In genomic region chr2:212107989-212108388, GRCh38 we compare ENCODE assay signal across 27 cellular contexts.
A peak's percentile ranks its signal among the peaks of the same experiment; 100 is the strongest.
DNase-seq lines count a peak whose midpoint lies in the region; ATAC-seq, FAIRE-seq and TF ChIP-seq lines count a peak whose summit lies in the region.
"Had no signal": no experiment of that assay in that cellular context is flagged by ENCODE, and none has a peak within 500 bp of the region (broad histone marks: within the 10 kb centered on the region; RNA-seq: fewer than 3 reads in every experiment).

No MANE protein-coding gene starts in this region.

- no peak overlapping the region for H2AFZ ChIP-seq in astrocyte (ENCODE audit: low read depth, low read length)

- POLR2A ChIA-PET in activated CD4-positive, alpha-beta T cell treated with anti-CD3 and anti-CD28 coated beads for 36 hours (lab: Charles Lee), result no interaction called here

- no peaks in the 10 kb centered on the region for H4K20me1 ChIP-seq in astrocyte (ENCODE audit: insufficient read depth, low read length)
- H4K20me1 ChIP-seq: BLaER1 had no signal

- no peak overlapping the region for H3K4me2 ChIP-seq in astrocyte (ENCODE audit: low read length)
- H3K4me2 ChIP-seq: BLaER1 had no signal

- H3K27me3 ChIP-seq in astrocyte (ENCODE audit: insufficient read depth, low read length), result no peaks in the 10 kb centered on the region
- H3K27me3 ChIP-seq: BE2C, BLaER1 had no signal

- H3K9me3 ChIP-seq in astrocyte (ENCODE audit: insufficient read depth, low read depth, low read length), result no peaks in the 10 kb centered on the region
- H3K9me3 ChIP-seq: BE2C had no signal

- CTCF ChIA-PET in activated CD4-positive, alpha-beta T cell treated with anti-CD3 and anti-CD28 coated beads for 36 hours (lab: Charles Lee), result no interaction called here

- peaks cover 8% of the 10 kb centered on the region for H3K9me3 Mint-ChIP-seq in astrocyte (ENCODE audit: unreplicated experiment)
- H3K9me3 Mint-ChIP-seq in activated CD4-positive, alpha-beta T cell treated with anti-CD3 and anti-CD28 coated beads for 36 hours (ENCODE audit: low read depth), result peaks cover 9% of the 10 kb centered on the region

- H3K9ac ChIP-seq in astrocyte (ENCODE audit: low read length), result no peak overlapping the region
- H3K9ac ChIP-seq: BLaER1 had no signal

- no peaks in the 10 kb centered on the region for H3K36me3 Mint-ChIP-seq in astrocyte (ENCODE audit: low read depth, unreplicated experiment)
- H3K36me3 Mint-ChIP-seq in activated CD4-positive, alpha-beta T cell treated with anti-CD3 and anti-CD28 coated beads for 36 hours (ENCODE audit: low read depth), result no peaks in the 10 kb centered on the region
- H3K36me3 Mint-ChIP-seq: CD14-positive monocyte; CD4-positive, alpha-beta memory T cell; CD4-positive, CD25-positive, alpha-beta regulatory T cell; CD8-positive, alpha-beta memory T cell had no signal

- H3K4me1 Mint-ChIP-seq in astrocyte (ENCODE audit: low read depth, unreplicated experiment), result no peaks in the 10 kb centered on the region
- no peaks in the 10 kb centered on the region for H3K4me1 Mint-ChIP-seq in activated CD4-positive, alpha-beta T cell treated with anti-CD3 and anti-CD28 coated beads for 36 hours
- H3K4me1 Mint-ChIP-seq: CD14-positive monocyte; CD4-positive, alpha-beta memory T cell; CD4-positive, CD25-positive, alpha-beta regulatory T cell; CD8-positive, alpha-beta memory T cell had no signal

- H3K79me2 ChIP-seq in astrocyte (ENCODE audit: insufficient read depth, low read length), result no peaks in the 10 kb centered on the region

- no peaks in the 10 kb centered on the region for H3K36me3 ChIP-seq in astrocyte (ENCODE audit: insufficient read depth, low read length)
- H3K36me3 ChIP-seq: BE2C, BLaER1 had no signal

- no peak for ATAC-seq in activated CD4-positive, alpha-beta T cell treated with anti-CD3 and anti-CD28 coated beads for 36 hours

- H3K4me3 Mint-ChIP-seq in astrocyte (ENCODE audit: unreplicated experiment), result no peak overlapping the region
- no peak overlapping the region for H3K4me3 Mint-ChIP-seq in activated CD4-positive, alpha-beta T cell treated with anti-CD3 and anti-CD28 coated beads for 36 hours
- H3K4me3 Mint-ChIP-seq: CD14-positive monocyte; CD4-positive, alpha-beta memory T cell; CD4-positive, CD25-positive, alpha-beta regulatory T cell; CD8-positive, alpha-beta memory T cell had no signal

- no peak overlapping the region for H3K27ac ChIP-seq in astrocyte (ENCODE audit: low read depth, low read length)
- H3K27ac ChIP-seq: BLaER1 had no signal

- H3K27ac Mint-ChIP-seq in astrocyte (ENCODE audit: unreplicated experiment), result no peak overlapping the region
- no peak overlapping the region for H3K27ac Mint-ChIP-seq in activated CD4-positive, alpha-beta T cell treated with anti-CD3 and anti-CD28 coated beads for 36 hours
- H3K27ac Mint-ChIP-seq: CD14-positive monocyte; CD4-positive, alpha-beta memory T cell; CD4-positive, CD25-positive, alpha-beta regulatory T cell; CD8-positive, alpha-beta memory T cell had no signal

- H3K4me1 ChIP-seq in astrocyte (ENCODE audit: insufficient read depth, low read length), result no peaks in the 10 kb centered on the region
- H3K4me1 ChIP-seq: BLaER1 had no signal

- TF ChIP-seq POLR2A in erythroblast (IDR thresholded peaks at IDR 0.05; ENCODE audit: low read length), result no peak

- no peaks in the 10 kb centered on the region for H3K27me3 Mint-ChIP-seq in astrocyte (ENCODE audit: low read depth, unreplicated experiment)
- no peaks in the 10 kb centered on the region for H3K27me3 Mint-ChIP-seq in activated CD4-positive, alpha-beta T cell treated with anti-CD3 and anti-CD28 coated beads for 36 hours
- H3K27me3 Mint-ChIP-seq: CD4-positive, alpha-beta memory T cell; CD4-positive, CD25-positive, alpha-beta regulatory T cell; CD8-positive, alpha-beta memory T cell had no signal

- H3K4me3 ChIP-seq in astrocyte (ENCODE audit: insufficient read depth, low read depth, low read length) (no peak overlapping the region), fibroblast of the aortic adventitia (ENCODE audit: low read depth, low read length) (no peak overlapping the region)
- H3K4me3 ChIP-seq: BLaER1 had no signal

- no peak for TF ChIP-seq CTCF in astrocyte (IDR thresholded peaks at IDR 0.05; ENCODE audit: insufficient read depth, low read depth, low read length)
- TF ChIP-seq CTCF in fibroblast of the aortic adventitia (IDR thresholded peaks at IDR 0.05; ENCODE audit: insufficient read depth, low read length), result no peak

- intact Hi-C loops in activated CD4-positive, alpha-beta T cell treated with anti-CD3 and anti-CD28 coated beads for 36 hours (cut with DNase I, micrococcal nuclease), result no loop called here

- no peak for FAIRE-seq in astrocyte (lab: Jason Lieb, UNC)
- FAIRE-seq: A204.1, G401.6, GM12891, GM19239 had no signal

- DNase-seq in astrocyte (ENCODE audit: low read depth) (peak; percentile 3), dermis microvascular lymphatic vessel endothelial cell (ENCODE audit: low read depth in 2 of 2) (peak; percentile 9 to 34), fibroblast of the aortic adventitia (ENCODE audit: low read depth) (peak; percentile 0), HK-2 (ENCODE audit: unreplicated experiment) (no peak), erythroblast (lab: John Stamatoyannopoulos, UW) (no peak), EL (no peak)
- no peak for DNase-seq in activated CD4-positive, alpha-beta T cell treated with anti-CD3 and anti-CD28 coated beads for 36 hours
- DNase-seq: 8988T; ACHN; BE2C; C1 segment of cervical spinal cord; CD4-positive, alpha-beta memory T cell; CD4-positive, CD25-positive, alpha-beta regulatory T cell; CD8-positive, alpha-beta memory T cell; COR-L47; DMS 273 treated with DMSO at 0.1 percent for 48 hours; DMS153; DMS53; DMS79; DND-41; GF-D8 had no signal

Comparison
In these comparisons a context has a peak if more than half of its experiments do, and no peak if none do; other contexts are left out.
1. DNase-seq: peak in astrocyte (single experiment), dermis microvascular lymphatic vessel endothelial cell (2 of 2) and fibroblast of the aortic adventitia (single experiment); none in HK-2 (single experiment), activated CD4-positive, alpha-beta T cell treated with anti-CD3 and anti-CD28 coated beads for 36 hours (single experiment), erythroblast (0 of 2) and EL (single experiment).